1 cellular context compared by ENCODE assay signal in genomic region chr3:5331567-5332269, GRCh38.
TF ChIP-seq lines count a peak whose summit lies in the region.

No MANE protein-coding gene starts in this region.

TF ChIP-seq in HepG2, 621 proteins besides CTCF, POLR2A, EP300 and RAD21 (continued from another document and continues in another):
- TF ChIP-seq RNF219 (CRISPR knock-in tag; IDR thresholded peaks at IDR 0.05) (no peak), ZNF746 (CRISPR knock-in tag; IDR thresholded peaks at IDR 0.05) (no peak), CCAR2 (optimal IDR thresholded peaks at IDR 0.05; ENCODE audit: low read depth, low read length) (no peak), KLF13 (CRISPR knock-in tag; IDR thresholded peaks at IDR 0.05) (no peak), BATF2 (CRISPR knock-in tag; IDR thresholded peaks at IDR 0.05) (no peak), EEA1 (CRISPR knock-in tag; IDR thresholded peaks at IDR 0.05; ENCODE audit: borderline replicate concordance) (no peak), AGO2 (optimal IDR thresholded peaks at IDR 0.05; ENCODE audit: low read depth, low read length) (no peak), RORA (CRISPR knock-in tag; IDR thresholded peaks at IDR 0.05) (no peak), ZNF75D (CRISPR knock-in tag; IDR thresholded peaks at IDR 0.05; ENCODE audit: borderline replicate concordance) (no peak), ZMAT3 (CRISPR knock-in tag; conservative IDR thresholded peaks at IDR 0.05) (no peak), RBAK (CRISPR knock-in tag; IDR thresholded peaks at IDR 0.05) (no peak), TCF12 (IDR thresholded peaks at IDR 0.05) (no peak), TCF12 (CRISPR knock-in tag; IDR thresholded peaks at IDR 0.05) (no peak), ZBTB38 (CRISPR knock-in tag; IDR thresholded peaks at IDR 0.05) (no peak), MYC (CRISPR knock-in tag; IDR thresholded peaks at IDR 0.05; ENCODE audit: borderline replicate concordance) (no peak), ZBTB42 (CRISPR knock-in tag; IDR thresholded peaks at IDR 0.05) (no peak), HMG20B (CRISPR knock-in tag; conservative IDR thresholded peaks at IDR 0.05) (no peak), ISL2 (CRISPR knock-in tag; IDR thresholded peaks at IDR 0.05) (peak; percentile 84; the same call in 1 of the 2 replicates), ZNF530 (CRISPR knock-in tag; IDR thresholded peaks at IDR 0.05; ENCODE audit: low read depth) (no peak), ZNF609 (CRISPR knock-in tag; IDR thresholded peaks at IDR 0.05; ENCODE audit: borderline replicate concordance) (0 out of 2 replicates have a peak, but pooled peaks have one; percentile 29), NR1H2 (CRISPR knock-in tag; IDR thresholded peaks at IDR 0.05; ENCODE audit: borderline replicate concordance, low read depth) (no peak), ZNF781 (CRISPR knock-in tag; IDR thresholded peaks at IDR 0.05; ENCODE audit: borderline replicate concordance, not compliant biosample characterization) (no peak), ZBED4 (CRISPR knock-in tag; IDR thresholded peaks at IDR 0.05; ENCODE audit: borderline replicate concordance) (no peak), HMGXB4 (CRISPR knock-in tag; IDR thresholded peaks at IDR 0.05; ENCODE audit: borderline replicate concordance in 1 of 2, low read depth in 1 of 2) (no peak), ZNF724P (CRISPR knock-in tag; IDR thresholded peaks at IDR 0.05; ENCODE audit: borderline replicate concordance) (no peak), ZSCAN9 (CRISPR knock-in tag; IDR thresholded peaks at IDR 0.05; ENCODE audit: borderline replicate concordance) (no peak; the same call in 1 of the 2 replicates), FOXP1 (IDR thresholded peaks at IDR 0.05) (no peak), FOXP1 (CRISPR knock-in tag; IDR thresholded peaks at IDR 0.05) (peak; percentile 60; the same call in 1 of the 2 replicates), RAD51 (IDR thresholded peaks at IDR 0.05; ENCODE audit: borderline replicate concordance) (no peak), ZNF614 (CRISPR knock-in tag; IDR thresholded peaks at IDR 0.05; ENCODE audit: borderline replicate concordance) (no peak), ATRX (CRISPR knock-in tag; IDR thresholded peaks at IDR 0.05; ENCODE audit: borderline replicate concordance) (no peak), ZNF878 (CRISPR knock-in tag; IDR thresholded peaks at IDR 0.05) (no peak), CSRNP2 (CRISPR knock-in tag; conservative IDR thresholded peaks at IDR 0.05; ENCODE audit: low read depth) (no peak), SIX1 (CRISPR knock-in tag; IDR thresholded peaks at IDR 0.05; ENCODE audit: borderline replicate concordance) (no peak), ELF3 (CRISPR knock-in tag; IDR thresholded peaks at IDR 0.05) (no peak), ZNF883 (CRISPR knock-in tag; IDR thresholded peaks at IDR 0.05; ENCODE audit: not compliant biosample characterization) (no peak), ZBTB25 (CRISPR knock-in tag; IDR thresholded peaks at IDR 0.05) (0 out of 2 replicates have a peak, but pooled peaks have one; percentile 20), SALL1 (CRISPR knock-in tag; IDR thresholded peaks at IDR 0.05) (no peak), CEBPZ (IDR thresholded peaks at IDR 0.05; ENCODE audit: low read length) (no peak), TCF7 (IDR thresholded peaks at IDR 0.05; ENCODE audit: low read depth) (peak; percentile 55), ZBTB1 (CRISPR knock-in tag; IDR thresholded peaks at IDR 0.05; ENCODE audit: borderline replicate concordance) (no peak), CC2D1A (CRISPR knock-in tag; IDR thresholded peaks at IDR 0.05) (no peak), FOXO4 (CRISPR knock-in tag; conservative IDR thresholded peaks at IDR 0.05) (no peak)
